Comparison of ENCODE assay signal across 25 cellular contexts in genomic region chr10:130652544-130652943, GRCh38.
DNase-seq lines count a peak whose midpoint lies in the region; ATAC-seq, FAIRE-seq and TF ChIP-seq lines count a peak whose summit lies in the region.
"Had no signal": no experiment of that assay in that cellular context is flagged by ENCODE, and none has a peak within 500 bp of the region (broad histone marks: within the 10 kb centered on the region; RNA-seq: fewer than 3 reads in every experiment).

No MANE protein-coding gene starts in this region.

- TF ChIP-seq EP300 in esophagus muscularis mucosa (IDR thresholded peaks at IDR 0.05): no peak

- intact Hi-C loops in MCF 10A (cut with micrococcal nuclease): no loop called here
- intact Hi-C loops in breast epithelium (cut with DNase I; ENCODE audit: low total_unique reads): no loop called here
- intact Hi-C loops in esophagus muscularis mucosa (cut with DNase I): no loop called here

- H3K4me1 ChIP-seq in breast epithelium (no peaks in the 10 kb centered on the region), esophagus muscularis mucosa (no peaks in the 10 kb centered on the region)

- H3K4me3 ChIP-seq in breast epithelium (no peak overlapping the region), NB4 (ENCODE audit: low read depth, low read length) (no peak overlapping the region), esophagus muscularis mucosa (no peak overlapping the region)

- no TSS peak for BruUV-seq in MCF 10A (replicated peaks; lab: Mats Ljungman, UMichigan)

- H3K27ac ChIP-seq in breast epithelium (no peak overlapping the region), esophagus muscularis mucosa (replicated peaks in 1 of 4) (no peak overlapping the region)
- H3K27ac ChIP-seq: C4-2B had no signal

- ATAC-seq in HG03108 (IDR thresholded peaks at IDR 0.05; ENCODE audit: unreplicated experiment) (no peak), HG02571 (IDR thresholded peaks at IDR 0.05; ENCODE audit: unreplicated experiment) (no peak)
- ATAC-seq: SK-N-SH treated with all-trans-retinoic acid at 6 μM for 48 hours, T-cell had no signal

- no peaks in the 10 kb centered on the region for H3K36me3 Mint-ChIP-seq in MCF 10A (ENCODE audit: insufficient read depth, unreplicated experiment)
- H3K36me3 Mint-ChIP-seq: T-cell had no signal

- H3K9me3 ChIP-seq in breast epithelium (no peaks in the 10 kb centered on the region), esophagus muscularis mucosa (peaks cover 0 to 7% (median 0%) of the 10 kb centered on the region in 4 donors)

- H3K36me3 ChIP-seq in breast epithelium: no peaks in the 10 kb centered on the region
- no peaks in the 10 kb centered on the region for H3K36me3 ChIP-seq in esophagus muscularis mucosa

- H3K27me3 ChIP-seq in breast epithelium (peaks cover 0 to 11% of the 10 kb centered on the region in 2 donors), esophagus muscularis mucosa (peaks cover 0 to 19% (median 0%) of the 10 kb centered on the region in 4 donors)

- no peak overlapping the region for H3K4me3 Mint-ChIP-seq in MCF 10A (ENCODE audit: unreplicated experiment)
- H3K4me3 Mint-ChIP-seq: H9, HFFc6, T-cell had no signal

- no peaks in the 10 kb centered on the region for H3K27me3 Mint-ChIP-seq in MCF 10A (ENCODE audit: insufficient read depth, unreplicated experiment)

- TF ChIP-seq CTCF in MCF 10A (IDR thresholded peaks at IDR 0.05; ENCODE audit: unreplicated experiment): no peak
- TF ChIP-seq CTCF in breast epithelium (IDR thresholded peaks at IDR 0.05): no peak
- no peak for TF ChIP-seq CTCF in NB4 (IDR thresholded peaks at IDR 0.05; ENCODE audit: low read depth, low read length)
- TF ChIP-seq CTCF in esophagus muscularis mucosa (IDR thresholded peaks at IDR 0.05): no peak

- no peaks in the 10 kb centered on the region for H3K4me1 Mint-ChIP-seq in MCF 10A (ENCODE audit: insufficient read depth, unreplicated experiment)
- H3K4me1 Mint-ChIP-seq: T-cell had no signal

- CTCF ChIA-PET in MCF 10A (lab: Yijun Ruan, JAX): interaction anchor here (0.7 kb wide), 1 partner anchor 37 kb away, joined by 3 read pairs; no protein-coding TSS in a partner anchor

- no peaks in the 10 kb centered on the region for H3K9me3 Mint-ChIP-seq in MCF 10A (ENCODE audit: unreplicated experiment)
- H3K9me3 Mint-ChIP-seq: H9, T-cell had no signal

- no peak for FAIRE-seq in urothelium cell line (lab: Jason Lieb, UNC)
- FAIRE-seq: RCC 7860 had no signal

- H3K27ac Mint-ChIP-seq in MCF 10A (ENCODE audit: low read depth, unreplicated experiment): no peak overlapping the region
- H3K27ac Mint-ChIP-seq: H9, HFFc6, T-cell had no signal

- POLR2A ChIA-PET in MCF 10A (lab: Yijun Ruan, JAX): no interaction called here

- WGBS in esophagus muscularis mucosa: 89% methylated on average over 5 of the region's 5 CpGs

- TF ChIP-seq POLR2A in breast epithelium (IDR thresholded peaks at IDR 0.05) (no peak), NB4 (IDR thresholded peaks at IDR 0.05; ENCODE audit: extremely low read depth, insufficient read length) (no peak), esophagus muscularis mucosa (IDR thresholded peaks at IDR 0.05; ENCODE audit: low read depth) (no peak)

- peak; percentile 18 for DNase-seq in MCF 10A (ENCODE audit: unreplicated experiment)
- no peak for DNase-seq in breast epithelium (ENCODE audit: low spot score in 2 of 2)
- DNase-seq in NB4 (ENCODE audit: low read depth): peak; percentile 62
- DNase-seq in esophagus muscularis mucosa (ENCODE audit: extremely low spot score): peak; percentile 14
- peak; percentile 38 for DNase-seq in urothelium cell line (ENCODE audit: low spot score)
- DNase-seq in iPS-NIHi7 (ENCODE audit: extremely low spot score): no peak
- DNase-seq: 8988T, AML-193, DMS79, H9, HFFc6, Kasumi-1, MM.1S, NCI-H1417, NCI-H187, NCI-H446, NCI-H526, OCI-M1, SHP77, T-cell had no signal

Comparison
In these comparisons a context has a peak if more than half of its experiments do, and no peak if none do; other contexts are left out.
1. DNase-seq: peak in MCF 10A (single experiment), NB4 (single experiment), esophagus muscularis mucosa (single experiment) and urothelium cell line (single experiment); none in breast epithelium (0 of 2) and iPS-NIHi7 (single experiment).